Comparison of ENCODE assay signal across 24 cellular contexts in the genomic region with DNA sequence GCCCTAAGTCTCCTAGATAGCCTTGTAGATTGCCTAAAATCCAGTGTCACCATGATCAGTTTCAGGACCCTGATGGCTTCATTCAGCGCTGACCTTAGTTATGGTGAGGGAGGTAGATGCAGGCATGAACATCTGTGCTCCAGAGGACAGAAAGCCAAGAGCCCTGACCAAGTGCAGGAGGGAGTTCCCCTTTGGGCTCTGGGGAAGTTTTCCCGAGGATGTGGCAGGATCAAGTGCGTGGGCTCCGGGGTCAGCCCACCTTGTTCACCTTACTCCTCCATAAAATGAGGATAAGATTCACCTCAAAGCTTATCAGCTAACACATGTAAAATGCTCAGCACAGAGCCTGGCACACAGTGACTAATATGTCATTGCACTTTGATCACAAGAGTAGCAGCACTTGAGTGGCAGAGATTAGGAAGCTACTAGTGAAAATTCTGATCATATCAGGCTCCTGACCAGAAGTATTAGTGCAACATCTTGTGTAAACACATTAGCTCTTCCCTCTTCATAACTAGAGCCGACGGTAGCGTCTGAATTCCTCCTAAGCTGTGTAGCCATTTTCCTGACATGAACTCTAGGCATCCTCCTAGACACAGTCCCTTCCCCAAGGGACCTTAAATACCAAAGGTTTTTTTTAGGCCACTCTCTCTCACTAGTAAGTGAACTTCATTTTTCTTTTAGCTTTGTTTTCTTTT.
DNase-seq lines count a peak whose midpoint lies in the region; ATAC-seq, FAIRE-seq and TF ChIP-seq lines count a peak whose summit lies in the region.
"Had no signal": no experiment of that assay in that cellular context is flagged by ENCODE, and none has a peak within 500 bp of the region (broad histone marks: within the 10 kb centered on the region; RNA-seq: fewer than 3 reads in every experiment).

No MANE protein-coding gene starts in this region.

- POLR2A ChIA-PET in activated CD8-positive, alpha-beta T cell treated with anti-CD3 and anti-CD28 coated beads, Interleukin-2, amount 10 ng/mL, durations not matched to agents 7 days and 5 days (lab: Charles Lee): no interaction called here
- POLR2A ChIA-PET in activated CD8-positive, alpha-beta T cell treated with anti-CD3 and anti-CD28 coated beads for 36 hours (lab: Charles Lee): interaction anchor here (0.9 kb wide), 1 partner anchor 348 kb away, joined by 3 read pairs; no protein-coding TSS in a partner anchor
- POLR2A ChIA-PET in Caco-2 (lab: Charles Lee) (interaction anchor here (0.7 kb wide), 1 partner anchor 267 kb away, joined by 3 read pairs; no protein-coding TSS in a partner anchor), HepG2 (lab: Yijun Ruan, JAX) (no interaction called here)

- CTCF ChIA-PET in activated CD8-positive, alpha-beta T cell treated with anti-CD3 and anti-CD28 coated beads, Interleukin-2, amount 10 ng/mL, durations not matched to agents 7 days and 5 days (lab: Charles Lee): interaction anchor here (1.0 to 1.9 kb wide), 4 partner anchors 17 to 960 kb away, joined by 3 to 4 read pairs (median 3); no protein-coding TSS in a partner anchor
- CTCF ChIA-PET in activated CD8-positive, alpha-beta T cell treated with anti-CD3 and anti-CD28 coated beads for 36 hours (lab: Charles Lee): interaction anchor here (0.9 to 1.2 kb wide), 2 partner anchors 387 to 961 kb away, joined by 3 to 4 read pairs; no protein-coding TSS in a partner anchor
- CTCF ChIA-PET in Caco-2 (lab: Charles Lee): interaction anchor here (0.6 to 1.7 kb wide), 11 partner anchors 9 to 960 kb away, joined by 3 to 10 read pairs (median 3); no protein-coding TSS in a partner anchor
- CTCF ChIA-PET in HepG2 (lab: Yijun Ruan, JAX; ENCODE audit: low intra/inter-chr PET ratio, low total read pairs): no interaction called here

- no peak overlapping the region for H2AFZ ChIP-seq in HepG2 (ENCODE audit: low read length)

- H3K79me2 ChIP-seq in HepG2 (ENCODE audit: insufficient read depth, low read length): no peaks in the 10 kb centered on the region

- peak overlapping the region; percentile 51 for H3K27ac ChIP-seq in HepG2 (ENCODE audit: extremely low read length, insufficient read depth, low read length)
- H3K27ac ChIP-seq: epithelial cell of prostate, skin epidermis, transverse colon had no signal

- no peak overlapping the region for H3K4me3 Mint-ChIP-seq in activated CD8-positive, alpha-beta T cell treated with anti-CD3 and anti-CD28 coated beads, Interleukin-2, amount 10 ng/mL, durations not matched to agents 7 days and 5 days
- H3K4me3 Mint-ChIP-seq in activated CD8-positive, alpha-beta T cell treated with anti-CD3 and anti-CD28 coated beads for 36 hours: no peak overlapping the region
- H3K4me3 Mint-ChIP-seq in Caco-2 (ENCODE audit: unreplicated experiment): no peak overlapping the region
- no peak overlapping the region for H3K4me3 Mint-ChIP-seq in activated naive CD8-positive, alpha-beta T cell treated with anti-CD3 and anti-CD28 coated beads, Interleukin-2, amount 50 U/mL, for 24 hours
- H3K4me3 Mint-ChIP-seq: activated T-cell treated with anti-CD3 and anti-CD28 coated beads, Interleukin-2, amount 50 U/mL, for 72 hours; H9; natural killer cell; T-cell had no signal

- FAIRE-seq in HepG2 (lab: Jason Lieb, UNC): peak; percentile 84
- FAIRE-seq: A204.1, G401.6, RCC 7860 had no signal

- H3K36me3 ChIP-seq in Caco-2 (ENCODE audit: control insufficient read depth, insufficient read depth, low read length): peaks cover 4% of the 10 kb centered on the region
- H3K36me3 ChIP-seq in HepG2 (replicated peaks in 1 of 2; ENCODE audit: control insufficient read depth in 1 of 2, insufficient read depth in 2 of 2, low read length in 2 of 2): peaks cover 5 to 42% of the 10 kb centered on the region in 2 experiments

- 43% methylated on average over 7 of the region's 7 CpGs for WGBS in HepG2 (ENCODE audit: low lambda C conversion rate)

- no peaks in the 10 kb centered on the region for H4K20me1 ChIP-seq in HepG2 (ENCODE audit: insufficient read depth, low read length)

- no peaks in the 10 kb centered on the region for H3K9me3 Mint-ChIP-seq in activated CD8-positive, alpha-beta T cell treated with anti-CD3 and anti-CD28 coated beads, Interleukin-2, amount 10 ng/mL, durations not matched to agents 7 days and 5 days (ENCODE audit: insufficient read depth)
- no peaks in the 10 kb centered on the region for H3K9me3 Mint-ChIP-seq in activated CD8-positive, alpha-beta T cell treated with anti-CD3 and anti-CD28 coated beads for 36 hours
- H3K9me3 Mint-ChIP-seq in Caco-2 (ENCODE audit: unreplicated experiment): no peaks in the 10 kb centered on the region
- no peaks in the 10 kb centered on the region for H3K9me3 Mint-ChIP-seq in activated naive CD8-positive, alpha-beta T cell treated with anti-CD3 and anti-CD28 coated beads, Interleukin-2, amount 50 U/mL, for 24 hours
- H3K9me3 Mint-ChIP-seq: activated T-cell treated with anti-CD3 and anti-CD28 coated beads, Interleukin-2, amount 50 U/mL, for 72 hours; H9; natural killer cell; T-cell had no signal

- no peak for TF ChIP-seq RAD21 in HepG2 (CRISPR knock-in tag; IDR thresholded peaks at IDR 0.05)

- H3K4me1 Mint-ChIP-seq in activated CD8-positive, alpha-beta T cell treated with anti-CD3 and anti-CD28 coated beads, Interleukin-2, amount 10 ng/mL, durations not matched to agents 7 days and 5 days (ENCODE audit: low read depth): peaks cover 8% of the 10 kb centered on the region
- H3K4me1 Mint-ChIP-seq in activated CD8-positive, alpha-beta T cell treated with anti-CD3 and anti-CD28 coated beads for 36 hours (ENCODE audit: low read depth): peaks cover 5% of the 10 kb centered on the region
- H3K4me1 Mint-ChIP-seq in Caco-2 (ENCODE audit: low read depth, unreplicated experiment): peaks cover 18% of the 10 kb centered on the region
- H3K4me1 Mint-ChIP-seq in activated naive CD8-positive, alpha-beta T cell treated with anti-CD3 and anti-CD28 coated beads, Interleukin-2, amount 50 U/mL, for 24 hours: peaks cover 3% of the 10 kb centered on the region

- TF ChIP-seq POLR2A in HepG2 (IDR thresholded peaks at IDR 0.05; ENCODE audit: insufficient read depth in 1 of 2, low read depth in 2 of 2, low read length in 2 of 2): no peak

- H3K4me1 ChIP-seq in Caco-2 (peaks cover 16% of the 10 kb centered on the region), HepG2 (ENCODE audit: insufficient read depth, low read length) (peaks cover 39% of the 10 kb centered on the region)

- H3K4me3 ChIP-seq in Caco-2 (ENCODE audit: low read depth, low read length): no peak overlapping the region
- no peak overlapping the region for H3K4me3 ChIP-seq in HepG2 (replicated peaks in 1 of 3; ENCODE audit: insufficient read depth in 1 of 3, low read depth in 2 of 3, low read length in 3 of 3)
- H3K4me3 ChIP-seq: skin epidermis, transverse colon had no signal

- peak overlapping the region; percentile 35 for H3K27ac Mint-ChIP-seq in activated CD8-positive, alpha-beta T cell treated with anti-CD3 and anti-CD28 coated beads, Interleukin-2, amount 10 ng/mL, durations not matched to agents 7 days and 5 days
- no peak overlapping the region for H3K27ac Mint-ChIP-seq in activated CD8-positive, alpha-beta T cell treated with anti-CD3 and anti-CD28 coated beads for 36 hours
- peak overlapping the region; percentile 13 for H3K27ac Mint-ChIP-seq in Caco-2 (ENCODE audit: unreplicated experiment)
- H3K27ac Mint-ChIP-seq in activated naive CD8-positive, alpha-beta T cell treated with anti-CD3 and anti-CD28 coated beads, Interleukin-2, amount 50 U/mL, for 24 hours: peak overlapping the region; percentile 65

- TF ChIP-seq EP300 in HepG2 (IDR thresholded peaks at IDR 0.05; ENCODE audit: low read depth in 2 of 2, low read length in 2 of 2) (no peak), HepG2 (CRISPR knock-in tag; IDR thresholded peaks at IDR 0.05; ENCODE audit: borderline replicate concordance) (no peak)

- H3K36me3 Mint-ChIP-seq in activated CD8-positive, alpha-beta T cell treated with anti-CD3 and anti-CD28 coated beads, Interleukin-2, amount 10 ng/mL, durations not matched to agents 7 days and 5 days (ENCODE audit: low read depth): peaks cover 22% of the 10 kb centered on the region
- H3K36me3 Mint-ChIP-seq in activated CD8-positive, alpha-beta T cell treated with anti-CD3 and anti-CD28 coated beads for 36 hours (ENCODE audit: low read depth): peaks cover 11% of the 10 kb centered on the region
- H3K36me3 Mint-ChIP-seq in Caco-2 (ENCODE audit: insufficient read depth, unreplicated experiment): peaks cover 73% of the 10 kb centered on the region
- peaks cover 32% of the 10 kb centered on the region for H3K36me3 Mint-ChIP-seq in activated naive CD8-positive, alpha-beta T cell treated with anti-CD3 and anti-CD28 coated beads, Interleukin-2, amount 50 U/mL, for 24 hours (ENCODE audit: low read depth)
- H3K36me3 Mint-ChIP-seq: natural killer cell had no signal

- BruUV-seq in Caco-2 (replicated peaks; lab: Mats Ljungman, UMichigan) (no TSS peak), HepG2 (replicated peaks; lab: Mats Ljungman, UMichigan) (no TSS peak)

- H3K9ac ChIP-seq in HepG2 (ENCODE audit: insufficient read depth, low read depth, low read length): no peak overlapping the region

- H3K27me3 Mint-ChIP-seq in activated CD8-positive, alpha-beta T cell treated with anti-CD3 and anti-CD28 coated beads, Interleukin-2, amount 10 ng/mL, durations not matched to agents 7 days and 5 days (ENCODE audit: low read depth): no peaks in the 10 kb centered on the region
- H3K27me3 Mint-ChIP-seq in activated CD8-positive, alpha-beta T cell treated with anti-CD3 and anti-CD28 coated beads for 36 hours: no peaks in the 10 kb centered on the region
- H3K27me3 Mint-ChIP-seq in Caco-2 (ENCODE audit: insufficient read depth, unreplicated experiment): no peaks in the 10 kb centered on the region
- H3K27me3 Mint-ChIP-seq in activated naive CD8-positive, alpha-beta T cell treated with anti-CD3 and anti-CD28 coated beads, Interleukin-2, amount 50 U/mL, for 24 hours: no peaks in the 10 kb centered on the region
- H3K27me3 Mint-ChIP-seq: T-cell had no signal

- H3K4me2 ChIP-seq in HepG2 (ENCODE audit: low read depth, low read length): peak overlapping the region; percentile 22; the same call in 1 of the 2 replicates

- DNase-seq in activated CD8-positive, alpha-beta T cell treated with anti-CD3 and anti-CD28 coated beads, Interleukin-2, amount 10 ng/mL, durations not matched to agents 7 days and 5 days: no peak
- DNase-seq in activated CD8-positive, alpha-beta T cell treated with anti-CD3 and anti-CD28 coated beads for 36 hours: no peak
- DNase-seq in Caco-2: no peak
- no peak for DNase-seq in activated naive CD8-positive, alpha-beta T cell treated with anti-CD3 and anti-CD28 coated beads, Interleukin-2, amount 50 U/mL, for 24 hours
- peak; percentile 87 for DNase-seq in HepG2 (ENCODE audit: low spot score)
- no peak for DNase-seq in NCI-H1930 (lab: John Stamatoyannopoulos, UW)
- DNase-seq in activated CD4-positive, alpha-beta T cell treated with anti-CD3 and anti-CD28 coated beads, Interleukin-2, amount 50 U/mL, for 4 hours: no peak
- DNase-seq: activated T-cell treated with anti-CD3 and anti-CD28 coated beads, Interleukin-2, amount 50 U/mL, for 72 hours; AML-193; glutamatergic neuron; H9; islet precursor cell; midbrain; natural killer cell; NCI-H1105 treated with DMSO at 0.1 percent for 48 hours; NCI-H2029 treated with DMSO at 0.1 percent for 48 hours; T-cell; transverse colon had no signal

- intact Hi-C loops in activated CD8-positive, alpha-beta T cell treated with anti-CD3 and anti-CD28 coated beads for 36 hours (cut with micrococcal nuclease): no loop called here
- intact Hi-C loops in Caco-2 (cut with micrococcal nuclease; ENCODE audit: unreplicated experiment) (loop anchor here (5.0 kb wide), 2 partner anchors 127 to 463 kb away; a partner anchor contains a TSS), HepG2 (cut with micrococcal nuclease; ENCODE audit: unreplicated experiment) (no loop called here)

- H3K27me3 ChIP-seq in Caco-2 (replicated peaks; ENCODE audit: control insufficient read depth, insufficient read depth, low read length) (no peaks in the 10 kb centered on the region), HepG2 (ENCODE audit: control insufficient read depth in 1 of 2, insufficient read depth in 2 of 2, low read length in 2 of 2) (no peaks in the 10 kb centered on the region)
- H3K27me3 ChIP-seq: transverse colon had no signal

- TF ChIP-seq CTCF in activated CD8-positive, alpha-beta T cell treated with anti-CD3 and anti-CD28 coated beads for 36 hours (IDR thresholded peaks at IDR 0.05): no peak
- TF ChIP-seq CTCF in Caco-2 (IDR thresholded peaks at IDR 0.05; ENCODE audit: insufficient read depth in 1 of 2, low read depth in 1 of 2, low read length in 1 of 2, severe bottlenecking in 1 of 2, unreplicated experiment in 1 of 2) (no peak), HepG2 (CRISPR knock-in tag; IDR thresholded peaks at IDR 0.05) (no peak)

- in situ Hi-C loops in HepG2 (cut with HindIII; ENCODE audit: extremely low pct_ligation_motif_present, low pct_unique_long_range_greater_than_20kb): no loop called here

- H3K9me3 ChIP-seq in Caco-2: no peaks in the 10 kb centered on the region
- no peaks in the 10 kb centered on the region for H3K9me3 ChIP-seq in HepG2 (ENCODE audit: low read length)
- H3K9me3 ChIP-seq: transverse colon had no signal

- ATAC-seq in activated CD8-positive, alpha-beta T cell treated with anti-CD3 and anti-CD28 coated beads, Interleukin-2, amount 10 ng/mL, durations not matched to agents 7 days and 5 days: no peak
- ATAC-seq in activated CD8-positive, alpha-beta T cell treated with anti-CD3 and anti-CD28 coated beads for 36 hours: no peak
- ATAC-seq in activated naive CD8-positive, alpha-beta T cell treated with anti-CD3 and anti-CD28 coated beads, Interleukin-2, amount 50 U/mL, for 24 hours: no peak
- ATAC-seq in HepG2 (peak; percentile 17), GM19452 (IDR thresholded peaks at IDR 0.05; ENCODE audit: unreplicated experiment) (no peak)
- ATAC-seq: activated T-cell treated with anti-CD3 and anti-CD28 coated beads, Interleukin-2, amount 50 U/mL, for 72 hours; natural killer cell; T-cell had no signal

Comparison
In these comparisons a context has a peak if more than half of its experiments do, and no peak if none do; other contexts are left out.
1. POLR2A ChIA-PET loops: an anchor here in activated CD8-positive, alpha-beta T cell treated with anti-CD3 and anti-CD28 coated beads for 36 hours (0.9 kb wide) and Caco-2 (0.7 kb wide); none called in activated CD8-positive, alpha-beta T cell treated with anti-CD3 and anti-CD28 coated beads, Interleukin-2, amount 10 ng/mL, durations not matched to agents 7 days and 5 days and HepG2.